Comparison of ENCODE assay signal across 15 cellular contexts in genomic region chr18:34875150-34875549, GRCh38.
DNase-seq lines count a peak whose midpoint lies in the region; ATAC-seq, FAIRE-seq and TF ChIP-seq lines count a peak whose summit lies in the region.
"Had no signal": no experiment of that assay in that cellular context is flagged by ENCODE, and none has a peak within 500 bp of the region (broad histone marks: within the 10 kb centered on the region; RNA-seq: fewer than 3 reads in every experiment).

No MANE protein-coding gene starts in this region.

- TF ChIP-seq CTCF in GM23338 (conservative IDR thresholded peaks at IDR 0.05; ENCODE audit: low read depth in 2 of 2) (no peak), GM12878 (IDR thresholded peaks at IDR 0.05 in 2 of 3, conservative IDR thresholded peaks at IDR 0.05 in 1 of 3; ENCODE audit: control insufficient read depth in 2 of 3, extremely low read depth in 1 of 3, insufficient read depth in 1 of 3, low read depth in 3 of 3, low read length in 3 of 3) (no peak), pancreas (IDR thresholded peaks at IDR 0.05) (no peak)

- no peak for FAIRE-seq in GM12878 (lab: Jason Lieb, UNC)
- no peak for FAIRE-seq in pancreas (lab: Jason Lieb, UNC)
- FAIRE-seq: GM18507 had no signal

- H2AFZ ChIP-seq in GM23338 (no peak overlapping the region), GM12878 (ENCODE audit: control insufficient read depth, low read depth, low read length) (no peak overlapping the region)
- H2AFZ ChIP-seq: GM23248 had no signal

- no peak for TF ChIP-seq RAD21 in GM12878 (IDR thresholded peaks at IDR 0.05; ENCODE audit: insufficient read depth, low read depth, low read length)

- H3K27ac ChIP-seq in GM23338 (ENCODE audit: low read depth) (no peak overlapping the region), GM12878 (ENCODE audit: control insufficient read depth, insufficient read depth) (no peak overlapping the region), pancreas (no peak overlapping the region)
- H3K27ac ChIP-seq: BLaER1 treated with 17β-estradiol and CSF1 and Interleukin-3, amounts not matched to agents 10 nM and 100 nM; GM23248 had no signal

- POLR2A ChIA-PET in GM12878 (lab: Charles Lee): no interaction called here

- DNase-seq in GM23338 (ENCODE audit: low spot score) (no peak), GM12878 (ENCODE audit: low read depth, low spot score) (no peak), immature natural killer cell (peak; percentile 35 to 43 (median 43)), putamen (ENCODE audit: low spot score) (peak; percentile 40), pancreas (no peak), NCI-H748 treated with DMSO at 0.1 percent for 48 hours (lab: John Stamatoyannopoulos, UW) (no peak)
- DNase-seq: ACHN; CD4-positive, CD25-positive, alpha-beta regulatory T cell; DMS53; GF-D8; GM23248; H7 had no signal

- H3K27me3 Mint-ChIP-seq in GM23338 (ENCODE audit: insufficient read depth, low read depth, poor library complexity): peaks cover 2% of the 10 kb centered on the region
- peaks cover 3 to 12% (median 5%) of the 10 kb centered on the region in 3 donors for H3K27me3 Mint-ChIP-seq in immature natural killer cell (ENCODE audit: low read depth in 3 of 3)

- CTCF ChIA-PET in GM12878 (lab: Yijun Ruan, JAX): no interaction called here

- no peaks in the 10 kb centered on the region for H3F3A ChIP-seq in GM23338 (replicated peaks; ENCODE audit: low read depth)

- ATAC-seq in GM23338 (peak; percentile 38; the same call in 2 of the 3 replicates), GM12878 (no peak; the same call in 2 of the 3 replicates), HG03025 (IDR thresholded peaks at IDR 0.05; ENCODE audit: low FRiP score, unreplicated experiment) (no peak), pancreas (no peak)

- no peaks in the 10 kb centered on the region for H3K27me3 ChIP-seq in GM23338 (ENCODE audit: insufficient read depth)
- no peaks in the 10 kb centered on the region for H3K27me3 ChIP-seq in GM12878 (replicated peaks in 1 of 2; ENCODE audit: control insufficient read depth in 2 of 2, insufficient read depth in 2 of 2, low read length in 1 of 2)
- no peaks in the 10 kb centered on the region for H3K27me3 ChIP-seq in pancreas
- H3K27me3 ChIP-seq: BLaER1 treated with 17β-estradiol and CSF1 and Interleukin-3, amounts not matched to agents 10 nM and 100 nM had no signal

- H3K79me2 ChIP-seq in GM23338 (replicated peaks; ENCODE audit: insufficient read depth) (no peaks in the 10 kb centered on the region), GM12878 (ENCODE audit: control insufficient read depth, insufficient read depth, low read length) (no peaks in the 10 kb centered on the region)

- in situ Hi-C loops in GM12878 (cut with MboI): no loop called here

- no peak overlapping the region for H3K4me3 ChIP-seq in GM23338
- no peak overlapping the region for H3K4me3 ChIP-seq in GM12878
- H3K4me3 ChIP-seq in pancreas: no peak overlapping the region
- H3K4me3 ChIP-seq: BLaER1 treated with 17β-estradiol and CSF1 and Interleukin-3, amounts not matched to agents 10 nM and 100 nM; GM23248 had no signal

- RAD21 ChIA-PET in GM12878 (lab: Charles Lee; ENCODE audit: unreplicated experiment): no interaction called here

- H3K36me3 ChIP-seq in GM23338 (ENCODE audit: insufficient read depth) (no peaks in the 10 kb centered on the region), GM12878 (ENCODE audit: control insufficient read depth in 2 of 2, insufficient read depth in 2 of 2, low read length in 1 of 2) (no peaks in the 10 kb centered on the region), pancreas (peaks cover 0 to 10% (median 0%) of the 10 kb centered on the region in 3 donors)

- H3K4me2 ChIP-seq in GM23338 (no peak overlapping the region), GM12878 (ENCODE audit: control insufficient read depth, insufficient read depth) (no peak overlapping the region)
- H3K4me2 ChIP-seq: BLaER1 treated with 17β-estradiol and CSF1 and Interleukin-3, amounts not matched to agents 10 nM and 100 nM had no signal

- no peak overlapping the region for H3K9ac ChIP-seq in GM12878 (ENCODE audit: control insufficient read depth, insufficient read depth, low read length)
- H3K9ac ChIP-seq: BLaER1 treated with 17β-estradiol and CSF1 and Interleukin-3, amounts not matched to agents 10 nM and 100 nM; GM23248 had no signal

- no peaks in the 10 kb centered on the region; the same call in 2 of the 3 replicates for H3K9me3 ChIP-seq in GM12878 (replicated peaks; ENCODE audit: control insufficient read depth, insufficient read depth, low read length)
- no peaks in the 10 kb centered on the region for H3K9me3 ChIP-seq in pancreas
- H3K9me3 ChIP-seq: BLaER1 treated with 17β-estradiol and CSF1 and Interleukin-3, amounts not matched to agents 10 nM and 100 nM had no signal

- TF ChIP-seq POLR2A in GM12878 (IDR thresholded peaks at IDR 0.05; ENCODE audit: low read depth, low read length): no peak

- BruUV-seq in GM12878 (replicated peaks; lab: Mats Ljungman, UMichigan): no TSS peak

- SMC1A ChIA-PET in GM12878 (lab: Charles Lee; ENCODE audit: uncharacterized antibody, unreplicated experiment): no interaction called here

- H3K4me1 Mint-ChIP-seq in GM23338 (peaks cover 5% of the 10 kb centered on the region; the same call in 2 of the 3 replicates), immature natural killer cell (peaks cover 13 to 22% of the 10 kb centered on the region in 2 donors)

- H3K36me3 Mint-ChIP-seq in GM23338 (ENCODE audit: low read depth): no peaks in the 10 kb centered on the region
- no peaks in the 10 kb centered on the region for H3K36me3 Mint-ChIP-seq in immature natural killer cell
- H3K36me3 Mint-ChIP-seq: CD4-positive, CD25-positive, alpha-beta regulatory T cell had no signal

- H4K20me1 ChIP-seq in GM23338 (replicated peaks; ENCODE audit: insufficient read depth) (no peaks in the 10 kb centered on the region), GM12878 (ENCODE audit: control insufficient read depth, insufficient read depth) (no peaks in the 10 kb centered on the region)
- H4K20me1 ChIP-seq: BLaER1 treated with 17β-estradiol and CSF1 and Interleukin-3, amounts not matched to agents 10 nM and 100 nM had no signal

- intact Hi-C loops in GM12878 (cut with micrococcal nuclease; ENCODE audit: unreplicated experiment): no loop called here
- intact Hi-C loops in pancreas (cut with DNase I): no loop called here

- H3K9me3 Mint-ChIP-seq in GM23338: no peaks in the 10 kb centered on the region; the same call in 2 of the 3 replicates
- H3K9me3 Mint-ChIP-seq in immature natural killer cell: peaks cover 0 to 2% (median 0%) of the 10 kb centered on the region in 6 donors
- H3K9me3 Mint-ChIP-seq: CD4-positive, CD25-positive, alpha-beta regulatory T cell had no signal

- H3K4me3 Mint-ChIP-seq in GM23338 (no peak overlapping the region), immature natural killer cell (no peak overlapping the region)
- H3K4me3 Mint-ChIP-seq: CD4-positive, CD25-positive, alpha-beta regulatory T cell had no signal

- no peaks in the 10 kb centered on the region for H3K9me2 ChIP-seq in GM23338 (ENCODE audit: insufficient read depth)

- H3K27ac Mint-ChIP-seq in GM23338 (no peak overlapping the region), immature natural killer cell (peak overlapping the region in 1 of 6 donors; percentile 56)
- H3K27ac Mint-ChIP-seq: CD4-positive, CD25-positive, alpha-beta regulatory T cell had no signal

- no peaks in the 10 kb centered on the region for H3K4me1 ChIP-seq in GM23338 (ENCODE audit: insufficient read depth)
- no peaks in the 10 kb centered on the region for H3K4me1 ChIP-seq in GM12878 (ENCODE audit: control insufficient read depth, insufficient read depth, low read length)
- no peaks in the 10 kb centered on the region for H3K4me1 ChIP-seq in pancreas

- TF ChIP-seq EP300 in GM12878 (IDR thresholded peaks at IDR 0.05; ENCODE audit: borderline replicate concordance in 1 of 2, control insufficient read depth in 1 of 2, low read depth in 2 of 2, low read length in 2 of 2): no peak

- WGBS in GM12878 (ENCODE audit: insufficient coverage, insufficient replicate concordance, low lambda C conversion rate, missing lambda C conversion rate): 85% methylated on average over 7 of the region's 7 CpGs
- 96 to 97% methylated on average over 7 of the region's 7 CpGs for WGBS in pancreas, 2 donors

TF ChIP-seq in GM23338, 12 proteins besides CTCF, POLR2A, EP300 and RAD21:
- no peak for TF ChIP-seq ZNF114 (CRISPR knock-in tag; IDR thresholded peaks at IDR 0.05)
- no peak for TF ChIP-seq STAT1 (IDR thresholded peaks at IDR 0.05; ENCODE audit: unreplicated experiment)
- TF ChIP-seq POLR2AphosphoS5 (IDR thresholded peaks at IDR 0.05; ENCODE audit: low read depth): no peak
TF ChIP-seq in GM23338: peak in this region for 0.

TF ChIP-seq in GM12878, 131 proteins besides CTCF, POLR2A, EP300 and RAD21:
- TF ChIP-seq NR2F1 (conservative IDR thresholded peaks at IDR 0.05): peak; percentile 75
- no peak for TF ChIP-seq SMC3 (IDR thresholded peaks at IDR 0.05; ENCODE audit: borderline replicate concordance, low read length)

Comparison
In these comparisons a context has a peak if more than half of its experiments do, and no peak if none do; other contexts are left out.
1. DNase-seq: peak in immature natural killer cell (3 of 3) and putamen (single experiment); none in GM23338 (single experiment), GM12878 (single experiment), pancreas (0 of 6) and NCI-H748 treated with DMSO at 0.1 percent for 48 hours (single experiment).